35 cellular contexts compared by ENCODE assay signal in genomic region chr3:68148471-68148870, GRCh38.
"Had no signal": no experiment of that assay in that cellular context is flagged by ENCODE, and none has a peak within 500 bp of the region (broad histone marks: within the 10 kb centered on the region; RNA-seq: fewer than 3 reads in every experiment).

No MANE protein-coding gene starts in this region.

- FAIRE-seq: astrocyte, colon, TTC549 had no signal

- H3K4me1 ChIP-seq: body of pancreas, breast epithelium had no signal

- H3K27ac ChIP-seq: adrenal gland, body of pancreas, brain microvascular endothelial cell, breast epithelium, VCaP had no signal

- H3K27ac Mint-ChIP-seq: activated B cell treated with CpG ODN at 0.5 μM for 24 hours; activated CD4-positive, alpha-beta memory T cell treated with anti-CD3 and anti-CD28 coated beads for 36 hours; activated CD4-positive, alpha-beta T cell treated with anti-CD3 and anti-CD28 coated beads, Interleukin-2, amount 10 ng/mL, durations not matched to agents 24 days and 14 days; activated CD8-positive, alpha-beta T cell treated with anti-CD3 and anti-CD28 coated beads for 36 hours; activated naive CD4-positive, alpha-beta T cell treated with anti-CD3 and anti-CD28 coated beads for 36 hours; activated naive CD4-positive, alpha-beta T cell treated with anti-CD3 and anti-CD28 coated beads, Interleukin-2, amount 50 U/mL, for 72 hours; activated naive CD8-positive, alpha-beta T cell treated with anti-CD3 and anti-CD28 coated beads for 36 hours; activated T-cell treated with anti-CD3 and anti-CD28 coated beads, Interleukin-2, amount 50 U/mL, for 72 hours; activated T-helper 1 cell treated with anti-CD3 and anti-CD28 coated beads, Interleukin-12 subunit alpha, Interleukin-12 subunit beta, Interleukin-2, Interleukin-4 antibody, amounts not matched to agents 30 ng/mL and 10 ng/mL and 1 ng/mL, durations not matched to agents 14 hours and 24 hours and 36 hours; activated T-helper 17 cell treated with anti-CD3 and anti-CD28 coated beads, Interleukin-2, amount 50 U/mL, for 72 hours; T-helper 2 cell treated with Interferon-gamma antibody and Interleukin-4, amounts not matched to agents 5 μg/mL and 100 μg/mL, for 36 hours had no signal

- H3K4me1 Mint-ChIP-seq: activated B cell treated with CpG ODN at 0.5 μM for 24 hours; activated CD4-positive, alpha-beta T cell treated with anti-CD3 and anti-CD28 coated beads, Interleukin-2, amount 10 ng/mL, durations not matched to agents 24 days and 14 days; activated naive CD8-positive, alpha-beta T cell treated with anti-CD3 and anti-CD28 coated beads for 36 hours; activated T-helper 17 cell treated with anti-CD3 and anti-CD28 coated beads, Interleukin-2, amount 50 U/mL, for 72 hours had no signal

- ATAC-seq: activated CD8-positive, alpha-beta T cell treated with anti-CD3 and anti-CD28 coated beads for 36 hours; activated naive CD4-positive, alpha-beta T cell treated with anti-CD3 and anti-CD28 coated beads, Interleukin-2, amount 50 U/mL, for 72 hours; activated T-cell treated with anti-CD3 and anti-CD28 coated beads, Interleukin-2, amount 50 U/mL, for 4 hours; activated T-cell treated with anti-CD3 and anti-CD28 coated beads, Interleukin-2, amount 50 U/mL, for 72 hours; activated T-helper 17 cell treated with anti-CD3 and anti-CD28 coated beads, Interleukin-2, amount 50 U/mL, for 72 hours; body of pancreas had no signal

- H3K27me3 ChIP-seq: adrenal gland, body of pancreas, brain microvascular endothelial cell, breast epithelium had no signal

- H3K4me3 ChIP-seq: adrenal gland, body of pancreas, breast epithelium had no signal

- H3K9me3 Mint-ChIP-seq: activated B cell treated with CpG ODN at 0.5 μM for 24 hours; activated CD4-positive, alpha-beta memory T cell treated with anti-CD3 and anti-CD28 coated beads for 36 hours; activated CD8-positive, alpha-beta T cell treated with anti-CD3 and anti-CD28 coated beads for 36 hours; activated naive CD8-positive, alpha-beta T cell treated with anti-CD3 and anti-CD28 coated beads for 36 hours; activated T-cell treated with anti-CD3 and anti-CD28 coated beads, Interleukin-2, amount 50 U/mL, for 4 hours; activated T-helper 17 cell treated with anti-CD3 and anti-CD28 coated beads, Interleukin-2, amount 50 U/mL, for 72 hours had no signal

- H3K4me3 Mint-ChIP-seq: activated B cell treated with CpG ODN at 0.5 μM for 24 hours; activated CD4-positive, alpha-beta memory T cell treated with anti-CD3 and anti-CD28 coated beads for 36 hours; activated CD4-positive, alpha-beta T cell treated with anti-CD3 and anti-CD28 coated beads, Interleukin-2, amount 10 ng/mL, durations not matched to agents 24 days and 14 days; activated CD8-positive, alpha-beta T cell treated with anti-CD3 and anti-CD28 coated beads for 36 hours; activated naive CD4-positive, alpha-beta T cell treated with anti-CD3 and anti-CD28 coated beads for 36 hours; activated naive CD8-positive, alpha-beta T cell treated with anti-CD3 and anti-CD28 coated beads for 36 hours; activated T-cell treated with anti-CD3 and anti-CD28 coated beads, Interleukin-2, amount 50 U/mL, for 4 hours; activated T-cell treated with anti-CD3 and anti-CD28 coated beads, Interleukin-2, amount 50 U/mL, for 72 hours; activated T-helper 1 cell treated with anti-CD3 and anti-CD28 coated beads, Interleukin-12 subunit alpha, Interleukin-12 subunit beta, Interleukin-2, Interleukin-4 antibody, amounts not matched to agents 30 ng/mL and 10 ng/mL and 1 ng/mL, durations not matched to agents 14 hours and 24 hours and 36 hours; activated T-helper 17 cell treated with anti-CD3 and anti-CD28 coated beads, Interleukin-2, amount 50 U/mL, for 72 hours; T-helper 2 cell treated with Interferon-gamma antibody and Interleukin-4, amounts not matched to agents 5 μg/mL and 100 μg/mL, for 36 hours had no signal

- DNase-seq: activated B cell treated with CpG ODN at 0.5 μM for 24 hours; activated CD4-positive, alpha-beta memory T cell treated with anti-CD3 and anti-CD28 coated beads for 36 hours; activated CD4-positive, alpha-beta T cell treated with anti-CD3 and anti-CD28 coated beads for 4 hours; activated CD4-positive, alpha-beta T cell treated with anti-CD3 and anti-CD28 coated beads, Interleukin-2, amount 10 ng/mL, durations not matched to agents 24 days and 14 days; activated CD4-positive, alpha-beta T cell treated with anti-CD3 and anti-CD28 coated beads, Interleukin-2, amount 50 U/mL, for 1 hour; activated CD4-positive, alpha-beta T cell treated with anti-CD3 and anti-CD28 coated beads, Interleukin-2, amount 50 U/mL, for 4 hours; activated CD4-positive, CD25-positive, alpha-beta regulatory T cell treated with anti-CD3 and anti-CD28 coated beads, Interleukin-2, amount 50 U/mL, for 72 hours; activated CD8-positive, alpha-beta memory T cell treated with anti-CD3 and anti-CD28 coated beads, Interleukin-2, amount 50 U/mL, for 4 hours; activated CD8-positive, alpha-beta T cell treated with anti-CD3 and anti-CD28 coated beads for 36 hours; activated effector memory CD4-positive, alpha-beta T cell treated with anti-CD3 and anti-CD28 coated beads, Interleukin-2, amount 50 U/mL, for 16 hours; activated gamma-delta T cell treated with Interleukin-2 at 50 U/mL for 16 hours; activated naive CD4-positive, alpha-beta T cell; activated naive CD4-positive, alpha-beta T cell treated with anti-CD3 and anti-CD28 coated beads for 36 hours; activated naive CD4-positive, alpha-beta T cell treated with anti-CD3 and anti-CD28 coated beads, Interleukin-2, amount 50 U/mL, for 16 hours; activated naive CD8-positive, alpha-beta T cell treated with anti-CD3 and anti-CD28 coated beads for 36 hours; activated T-cell treated with anti-CD3 and anti-CD28 coated beads for 4 hours; activated T-cell treated with anti-CD3 and anti-CD28 coated beads, Interleukin-2, amount 50 U/mL, for 1 hour; activated T-cell treated with anti-CD3 and anti-CD28 coated beads, Interleukin-2, amount 50 U/mL, for 4 hours; activated T-cell treated with anti-CD3 and anti-CD28 coated beads, Interleukin-2, amount 50 U/mL, for 72 hours; adrenal gland; amniotic stem cell; aorta; body of pancreas; brain microvascular endothelial cell; central memory CD4-positive, alpha-beta T cell; T-helper 9 cell had no signal

- H3K27me3 Mint-ChIP-seq: activated B cell treated with CpG ODN at 0.5 μM for 24 hours; activated CD4-positive, alpha-beta memory T cell treated with anti-CD3 and anti-CD28 coated beads for 36 hours; activated CD4-positive, alpha-beta T cell treated with anti-CD3 and anti-CD28 coated beads, Interleukin-2, amount 10 ng/mL, durations not matched to agents 24 days and 14 days; activated CD8-positive, alpha-beta T cell treated with anti-CD3 and anti-CD28 coated beads for 36 hours; activated naive CD8-positive, alpha-beta T cell treated with anti-CD3 and anti-CD28 coated beads for 36 hours; activated T-helper 17 cell treated with anti-CD3 and anti-CD28 coated beads, Interleukin-2, amount 50 U/mL, for 72 hours had no signal

- H3K36me3 ChIP-seq: adrenal gland, brain microvascular endothelial cell, breast epithelium had no signal

- H3K9me3 ChIP-seq: adrenal gland, body of pancreas, breast epithelium had no signal
